In genomic region chr6:34028691-34029360, GRCh38 we compare ENCODE assay signal across 17 cellular contexts.
DNase-seq lines count a peak whose midpoint lies in the region; ATAC-seq and TF ChIP-seq lines count a peak whose summit lies in the region.
"Had no signal": no experiment of that assay in that cellular context is flagged by ENCODE, and none has a peak within 500 bp of the region (broad histone marks: within the 10 kb centered on the region; RNA-seq: fewer than 3 reads in every experiment).

No MANE protein-coding gene starts in this region.

- no peak overlapping the region for H3K4me2 ChIP-seq in osteoblast (ENCODE audit: insufficient read depth, low read length)
- H3K4me2 ChIP-seq: BLaER1 treated with 17β-estradiol and CSF1 and Interleukin-3, amounts not matched to agents 10 nM and 100 nM had no signal

- H3K27me3 ChIP-seq in osteoblast (ENCODE audit: insufficient read depth, low read length) = no peaks in the 10 kb centered on the region
- H3K27me3 ChIP-seq in left lung = peaks cover 0 to 24% of the 10 kb centered on the region in 2 donors
- H3K27me3 ChIP-seq: BLaER1 treated with 17β-estradiol and CSF1 and Interleukin-3, amounts not matched to agents 10 nM and 100 nM had no signal

- no peak overlapping the region for H3K27ac ChIP-seq in osteoblast (ENCODE audit: low read depth, low read length)
- H3K27ac ChIP-seq in left lung = no peak overlapping the region
- H3K27ac ChIP-seq: BLaER1 treated with 17β-estradiol and CSF1 and Interleukin-3, amounts not matched to agents 10 nM and 100 nM had no signal

- TF ChIP-seq CTCF in osteoblast (IDR thresholded peaks at IDR 0.05; ENCODE audit: extremely low read depth, low read depth, low read length) (no peak), left lung (IDR thresholded peaks at IDR 0.05) (no peak)

- H4K20me1 ChIP-seq in osteoblast (ENCODE audit: insufficient read depth, low read length) = no peaks in the 10 kb centered on the region

- ATAC-seq in T-helper 17 cell (no peak), left lung (no peak), HG02588 (IDR thresholded peaks at IDR 0.05; ENCODE audit: unreplicated experiment) (no peak)
- ATAC-seq: CD8-positive, alpha-beta T cell; GM12878 had no signal

- DNase-seq in NCI-H1694 (lab: John Stamatoyannopoulos, UW) = peak; percentile 12
- DNase-seq in NCI-H524 treated with DMSO at 0.1 percent for 48 hours (lab: John Stamatoyannopoulos, UW) = peak; percentile 47
- no peak for DNase-seq in T-helper 17 cell
- DNase-seq in osteoblast (ENCODE audit: insufficient read length, low spot score, missing footprints) = peak; percentile 53
- no peak for DNase-seq in left lung
- DNase-seq in NCI-H1436 (lab: John Stamatoyannopoulos, UW) = no peak
- DNase-seq: Calu3; CD8-positive, alpha-beta T cell; DMS 273 treated with DMSO at 0.1 percent for 48 hours; DND-41; EL; H9; IMR-90 had no signal

- H3K9me3 ChIP-seq in T-helper 17 cell (ENCODE audit: control insufficient read depth, low read length, poor library complexity, severe bottlenecking) (no peaks in the 10 kb centered on the region), osteoblast (ENCODE audit: low read depth, low read length) (no peaks in the 10 kb centered on the region), left lung (no peaks in the 10 kb centered on the region)

- peaks cover 19% of the 10 kb centered on the region for H3K27me3 Mint-ChIP-seq in T-helper 17 cell

- no peak overlapping the region for H3K27ac Mint-ChIP-seq in T-helper 17 cell
- H3K27ac Mint-ChIP-seq: B cell; CD8-positive, alpha-beta T cell; H9 had no signal

- H2AFZ ChIP-seq in osteoblast (ENCODE audit: low read length) = no peak overlapping the region

- H3K36me3 Mint-ChIP-seq in T-helper 17 cell (ENCODE audit: low read depth) = peaks cover 8% of the 10 kb centered on the region
- H3K36me3 Mint-ChIP-seq: CD8-positive, alpha-beta T cell had no signal

- H3K4me3 ChIP-seq in osteoblast (ENCODE audit: insufficient read depth, low read length) (no peak overlapping the region), left lung (no peak overlapping the region)
- H3K4me3 ChIP-seq: BLaER1 treated with 17β-estradiol and CSF1 and Interleukin-3, amounts not matched to agents 10 nM and 100 nM; GM12878 had no signal

- H3K4me1 Mint-ChIP-seq in T-helper 17 cell = peaks cover 6% of the 10 kb centered on the region

- intact Hi-C loops in left lung (cut with DNase I) = loop anchor here in 1 of 2 donors (10.0 kb wide), 1 partner anchor 254 kb away; no protein-coding TSS in a partner anchor

- H3K79me2 ChIP-seq in osteoblast (ENCODE audit: insufficient read depth, low read length) = no peaks in the 10 kb centered on the region

- H3K4me1 ChIP-seq in osteoblast (ENCODE audit: insufficient read depth, low read length) (no peaks in the 10 kb centered on the region), left lung (no peaks in the 10 kb centered on the region)

- no peaks in the 10 kb centered on the region for H3K36me3 ChIP-seq in osteoblast (ENCODE audit: insufficient read depth, low read length)
- H3K36me3 ChIP-seq in left lung = no peaks in the 10 kb centered on the region
- H3K36me3 ChIP-seq: BLaER1 treated with 17β-estradiol and CSF1 and Interleukin-3, amounts not matched to agents 10 nM and 100 nM had no signal

- peak overlapping the region; percentile 21 for H3K4me3 Mint-ChIP-seq in T-helper 17 cell
- H3K4me3 Mint-ChIP-seq: B cell; CD8-positive, alpha-beta T cell; H9 had no signal

Comparison
In these comparisons a context has a peak if more than half of its experiments do, and no peak if none do; other contexts are left out.
1. DNase-seq: peak in NCI-H1694 (single experiment), NCI-H524 treated with DMSO at 0.1 percent for 48 hours (single experiment) and osteoblast (single experiment); none in T-helper 17 cell (0 of 3), left lung (0 of 2) and NCI-H1436 (single experiment).